In the genomic region with DNA sequence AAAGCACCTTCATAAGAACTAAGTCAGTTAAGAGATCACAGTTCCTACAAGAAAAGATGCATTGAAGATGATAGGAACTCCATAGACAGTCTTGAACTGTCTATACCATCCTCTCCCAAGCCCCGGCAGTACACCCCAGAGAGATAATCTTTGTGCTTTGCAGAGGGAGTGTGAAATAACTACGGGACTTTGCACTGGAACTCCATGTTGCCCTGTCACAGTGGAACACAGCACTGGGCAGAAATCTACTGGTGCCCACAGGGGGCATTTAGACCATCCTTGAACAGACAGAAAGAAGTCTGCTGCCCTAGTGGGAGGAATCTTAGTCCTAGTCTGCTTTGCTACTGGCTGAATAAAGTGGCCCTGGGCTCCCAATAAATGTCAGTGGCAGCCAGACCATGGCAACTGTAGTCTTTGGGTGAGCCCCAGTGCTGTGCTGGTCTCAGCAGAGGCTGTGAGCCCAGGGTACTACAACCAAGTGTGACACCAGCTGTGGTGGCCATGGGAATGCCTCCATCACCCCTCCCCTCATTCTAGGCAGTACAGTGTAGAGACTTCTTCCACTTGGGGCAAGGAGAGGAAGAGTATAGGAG, we compare ENCODE assay signal across 15 cellular contexts.
DNase-seq lines count a peak whose midpoint lies in the region; ATAC-seq, FAIRE-seq and TF ChIP-seq lines count a peak whose summit lies in the region.
"Had no signal": no experiment of that assay in that cellular context is flagged by ENCODE, and none has a peak within 500 bp of the region (broad histone marks: within the 10 kb centered on the region; RNA-seq: fewer than 3 reads in every experiment).

No MANE protein-coding gene starts in this region.

- H3K9ac ChIP-seq in HCT116 (ENCODE audit: low read length), result no peak overlapping the region
- no peak overlapping the region for H3K9ac ChIP-seq in K562 (ENCODE audit: insufficient read depth in 1 of 2, low read depth in 2 of 2, low read length in 2 of 2)

- FAIRE-seq in K562 (lab: Jason Lieb, UNC) (no peak), pancreas (lab: Jason Lieb, UNC) (no peak)
- FAIRE-seq: endometrium had no signal

- no peaks in the 10 kb centered on the region for H3K9me1 ChIP-seq in K562 (ENCODE audit: control insufficient read depth, insufficient read depth, low read length)

- POLR2A ChIA-PET in HCT116 (lab: Charles Lee) (no interaction called here), K562 (lab: Yijun Ruan, JAX) (no interaction called here)

- TF ChIP-seq POLR2A in heart left ventricle (IDR thresholded peaks at IDR 0.05) (no peak), HCT116 (IDR thresholded peaks at IDR 0.05; ENCODE audit: borderline replicate concordance, extremely low read depth, insufficient read depth, insufficient read length) (no peak), K562 (conservative IDR thresholded peaks at IDR 0.05) (no peak)

- no peaks in the 10 kb centered on the region for H3K27me3 ChIP-seq in heart left ventricle
- no peaks in the 10 kb centered on the region for H3K27me3 ChIP-seq in HCT116 (ENCODE audit: insufficient read depth, low read length)
- H3K27me3 ChIP-seq in K562 (ENCODE audit: control insufficient read depth in 2 of 2, insufficient read depth in 2 of 2, low read length in 2 of 2), result no peaks in the 10 kb centered on the region
- no peaks in the 10 kb centered on the region for H3K27me3 ChIP-seq in pancreas
- H3K27me3 ChIP-seq: spleen, uterus had no signal

- in situ Hi-C loops in K562 (cut with MboI) (loop anchor here (25.0 kb wide), 1 partner anchor 1136 kb away; no protein-coding TSS in a partner anchor), GM13976 (cut with MboI; ENCODE audit: low sequenced_read_pairs, unreplicated experiment) (loop anchor here (25.0 kb wide), 1 partner anchor 336 kb away; no protein-coding TSS in a partner anchor)

- H3K27ac ChIP-seq in heart left ventricle (no peak overlapping the region), HCT116 (ENCODE audit: low read depth, low read length) (no peak overlapping the region), K562 (ENCODE audit: extremely low read depth, low read depth, low read length) (no peak overlapping the region), pancreas (no peak overlapping the region)
- H3K27ac ChIP-seq: uterus, VCaP had no signal

- peaks cover 0 to 32% (median 9%) of the 10 kb centered on the region in 12 donors for H3K4me1 ChIP-seq in heart left ventricle
- H3K4me1 ChIP-seq in HCT116 (ENCODE audit: control insufficient read depth in 1 of 2, insufficient read depth in 2 of 2, low read length in 2 of 2), result no peaks in the 10 kb centered on the region
- H3K4me1 ChIP-seq in K562 (replicated peaks in 1 of 2; ENCODE audit: control insufficient read depth in 2 of 2, insufficient read depth in 2 of 2, low read length in 2 of 2), result no peaks in the 10 kb centered on the region; a peak in 1 of 5 replicates
- H3K4me1 ChIP-seq in pancreas, result peaks cover 0 to 10% (median 0%) of the 10 kb centered on the region in 3 donors
- H3K4me1 ChIP-seq: spleen, uterus had no signal

- RAD21 ChIA-PET in HCT116 (lab: Charles Lee; ENCODE audit: low non-redundant PET in 1 of 2, low total read pairs in 2 of 2, uncharacterized antibody in 2 of 2, unreplicated experiment in 2 of 2), result no interaction called here

- BruUV-seq in HCT116 (replicated peaks; lab: Mats Ljungman, UMichigan) (no TSS peak), K562 (replicated peaks; lab: Mats Ljungman, UMichigan) (no TSS peak)

- H3K79me2 ChIP-seq in HCT116 (ENCODE audit: insufficient read depth, low read length), result no peaks in the 10 kb centered on the region
- no peaks in the 10 kb centered on the region for H3K79me2 ChIP-seq in K562 (ENCODE audit: control insufficient read depth, insufficient read depth, low read length)

- H3K4me2 ChIP-seq in HCT116 (ENCODE audit: low read length) (no peak overlapping the region), K562 (ENCODE audit: insufficient read depth, low read length) (no peak overlapping the region)

- H3K9me2 ChIP-seq in HCT116 (ENCODE audit: insufficient read depth), result no peaks in the 10 kb centered on the region

- no peak for TF ChIP-seq EP300 in K562 (IDR thresholded peaks at IDR 0.05; ENCODE audit: low read length)

- DNase-seq in heart left ventricle (no peak), cardiac septum (ENCODE audit: low spot score) (no peak), HCT116 (ENCODE audit: low read depth, low spot score) (no peak), K562 (ENCODE audit: extremely low read depth in 1 of 4, low spot score in 3 of 4) (no peak), pancreas (peak in 1 of 6 donors; percentile 15), NCI-H2029 treated with DMSO at 0.1 percent for 48 hours (lab: John Stamatoyannopoulos, UW) (no peak), GM13976 (ENCODE audit: low spot score) (no peak), mucosa of gallbladder (ENCODE audit: low spot score) (no peak)
- DNase-seq: cortex of kidney, NCI-H1048, spleen, uterus had no signal

- TF ChIP-seq CTCF in heart left ventricle (IDR thresholded peaks at IDR 0.05) (no peak), HCT116 (IDR thresholded peaks at IDR 0.05 in 2 of 3, conservative IDR thresholded peaks at IDR 0.05 in 1 of 3; ENCODE audit: borderline replicate concordance in 1 of 3, insufficient read depth in 1 of 3, low read depth in 2 of 3, low read length in 2 of 3) (no peak), K562 (IDR thresholded peaks at IDR 0.05 in 2 of 3, conservative IDR thresholded peaks at IDR 0.05 in 1 of 3; ENCODE audit: insufficient read depth in 2 of 3, low read depth in 1 of 3, low read length in 3 of 3) (no peak), pancreas (IDR thresholded peaks at IDR 0.05) (no peak), GM13976 (IDR thresholded peaks at IDR 0.05; ENCODE audit: borderline replicate concordance, control extremely low read depth, extremely low read depth, insufficient read depth, missing control alignments) (no peak)

- intact Hi-C loops in heart left ventricle (cut with DNase I), result loop anchor here in 8 of 10 donors (2.0 to 10.0 kb wide), 7 partner anchors 233 to 396 kb away; no protein-coding TSS in a partner anchor
- intact Hi-C loops in cardiac septum (cut with DNase I), result loop anchor here (5.0 to 10.0 kb wide), 2 partner anchors 323 to 346 kb away; no protein-coding TSS in a partner anchor
- intact Hi-C loops in HCT116 (cut with micrococcal nuclease), result loop anchor here (1.0 to 10.0 kb wide), 5 partner anchors 348 to 1156 kb away; no protein-coding TSS in a partner anchor
- intact Hi-C loops in K562 (cut with micrococcal nuclease), result loop anchor here (1.0 to 10.0 kb wide), 6 partner anchors 348 to 1157 kb away; partner anchors contain the start of gene LSMEM1
- intact Hi-C loops in pancreas (cut with DNase I), result no loop called here

- no peak for TF ChIP-seq RAD21 in HCT116 (IDR thresholded peaks at IDR 0.05; ENCODE audit: low read depth)
- TF ChIP-seq RAD21 in K562 (CRISPR knock-in tag; conservative IDR thresholded peaks at IDR 0.05 in 1 of 2, IDR thresholded peaks at IDR 0.05 in 1 of 2), result no peak

- H3K9me3 ChIP-seq in heart left ventricle (peaks cover 0 to 11% (median 0%) of the 10 kb centered on the region in 12 donors), HCT116 (ENCODE audit: control insufficient read depth in 1 of 2, insufficient read depth in 1 of 2, low read depth in 1 of 2, low read length in 2 of 2) (no peaks in the 10 kb centered on the region), K562 (replicated peaks; ENCODE audit: control insufficient read depth, insufficient read depth, low read depth, low read length) (no peaks in the 10 kb centered on the region), pancreas (no peaks in the 10 kb centered on the region)
- H3K9me3 ChIP-seq: uterus had no signal

- no peak overlapping the region for H2AFZ ChIP-seq in HCT116 (ENCODE audit: low read depth, low read length, poor library complexity, severe bottlenecking)
- no peak overlapping the region for H2AFZ ChIP-seq in K562 (ENCODE audit: low read depth, low read length)

- CTCF ChIA-PET in HCT116 (lab: Charles Lee) (interaction anchor here (3.6 kb wide), 1 partner anchor 348 kb away, joined by 22 read pairs; no protein-coding TSS in a partner anchor), K562 (lab: Yijun Ruan, JAX; ENCODE audit: low intra/inter-chr PET ratio) (interaction anchor here (0.7 to 2.1 kb wide), 3 partner anchors 347 to 416 kb away, joined by 3 to 18 read pairs (median 9); no protein-coding TSS in a partner anchor)

- H3K4me3 ChIP-seq in heart left ventricle (no peak overlapping the region), HCT116 (replicated peaks in 1 of 2; ENCODE audit: low read depth in 1 of 2, low read length in 2 of 2) (no peak overlapping the region), K562 (no peak overlapping the region), pancreas (no peak overlapping the region)
- H3K4me3 ChIP-seq: spleen, uterus had no signal

- H3K36me3 ChIP-seq in heart left ventricle (peaks cover 0 to 23% (median 16%) of the 10 kb centered on the region in 9 donors), HCT116 (ENCODE audit: control insufficient read depth in 1 of 2, insufficient read depth in 2 of 2, low read length in 2 of 2) (no peaks in the 10 kb centered on the region), K562 (ENCODE audit: control insufficient read depth, insufficient read depth, low read length) (no peaks in the 10 kb centered on the region), pancreas (no peaks in the 10 kb centered on the region)
- H3K36me3 ChIP-seq: uterus had no signal

- ATAC-seq in heart left ventricle (peak; percentile 24 to 65 (median 34)), HCT116 (peak; percentile 6; the same call in 1 of the 2 replicates), K562 (peak; percentile 50), pancreas (peak; percentile 26 to 31 (median 30))
- ATAC-seq: stimulated activated memory B cell treated with anti-CD40 and anti-IgM and Interleukin-4, amounts not matched to agents 10 μg/mL and 1 μg/mL and 100 μg/mL, for 72 hours had no signal

- WGBS in heart left ventricle, 4 donors, result 81 to 92% (median 90%) methylated on average over 2 of the region's 2 CpGs
- 23% methylated on average over 2 of the region's 2 CpGs for WGBS in K562 (ENCODE audit: insufficient coverage, low coverage, missing lambda C conversion rate)
- 90 to 95% methylated on average over 2 of the region's 2 CpGs for WGBS in pancreas, 2 donors

- H4K20me1 ChIP-seq in HCT116 (ENCODE audit: insufficient read depth) (no peaks in the 10 kb centered on the region; the same call in 1 of the 2 replicates), K562 (replicated peaks; ENCODE audit: control insufficient read depth, insufficient read depth, low read length) (peaks cover 7% of the 10 kb centered on the region)

TF ChIP-seq in HCT116, 20 proteins besides CTCF, POLR2A, EP300 and RAD21 (continues in another document):
- no peak for TF ChIP-seq MAX (IDR thresholded peaks at IDR 0.05)
- no peak for TF ChIP-seq EGR1 (IDR thresholded peaks at IDR 0.05; ENCODE audit: low read depth)

TF ChIP-seq in K562, 482 proteins besides CTCF, POLR2A, EP300 and RAD21 (continues in another document):
- TF ChIP-seq MYNN (IDR thresholded peaks at IDR 0.05), result no peak
- no peak for TF ChIP-seq MYNN (CRISPR knock-in tag; IDR thresholded peaks at IDR 0.05)
- TF ChIP-seq RBM15 (IDR thresholded peaks at IDR 0.05; ENCODE audit: insufficient read depth, low read length), result no peak
- TF ChIP-seq ZNF584 (CRISPR knock-in tag; IDR thresholded peaks at IDR 0.05; ENCODE audit: low read depth), result no peak
- no peak for TF ChIP-seq SMARCA4 (IDR thresholded peaks at IDR 0.05)
- no peak for TF ChIP-seq MEF2A (IDR thresholded peaks at IDR 0.05; ENCODE audit: control insufficient read depth, low read depth, low read length)
- no peak for TF ChIP-seq ZNF695 (CRISPR knock-in tag; IDR thresholded peaks at IDR 0.05)

Comparison
In these comparisons a context has a peak if more than half of its experiments do, and no peak if none do; other contexts are left out.
1. intact Hi-C loops: an anchor here in heart left ventricle (2.0 to 10.0 kb wide), cardiac septum (5.0 to 10.0 kb wide), HCT116 (1.0 to 10.0 kb wide) and K562 (1.0 to 10.0 kb wide); none called in pancreas.